ENCODE assay signal across 36 cellular contexts in the genomic region with DNA sequence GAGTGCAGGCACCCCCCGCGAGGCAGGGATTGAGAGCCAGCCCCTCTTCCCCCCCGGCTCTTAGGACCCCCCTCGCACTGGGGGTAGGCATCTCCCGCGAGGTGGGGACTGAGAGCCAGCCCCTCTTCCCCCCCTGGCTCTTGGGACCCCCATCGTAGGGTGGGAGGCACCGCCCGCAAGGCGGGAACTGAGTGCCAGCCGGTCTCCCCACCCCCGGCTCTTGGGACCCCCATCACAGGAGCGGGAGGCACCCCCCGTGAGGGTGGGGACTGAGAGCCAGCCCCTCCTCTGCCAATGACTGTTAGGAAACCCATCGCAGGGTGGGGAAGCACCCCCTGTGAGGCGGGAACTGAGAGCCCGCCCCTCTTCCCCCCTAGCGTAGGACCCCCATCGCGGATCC.
"Had no signal": no experiment of that assay in that cellular context is flagged by ENCODE, and none has a peak within 500 bp of the region (broad histone marks: within the 10 kb centered on the region; RNA-seq: fewer than 3 reads in every experiment).

No MANE protein-coding gene starts in this region.

- H3K4me3 Mint-ChIP-seq: activated B cell treated with CpG ODN at 0.5 μM for 24 hours; activated CD4-positive, alpha-beta memory T cell treated with anti-CD3 and anti-CD28 coated beads for 36 hours; activated CD8-positive, alpha-beta memory T cell treated with anti-CD3 and anti-CD28 coated beads, Interleukin-2, amount 10 ng/mL, durations not matched to agents 7 days and 5 days; activated CD8-positive, alpha-beta T cell treated with anti-CD3 and anti-CD28 coated beads, Interleukin-2, amount 10 ng/mL, durations not matched to agents 7 days and 5 days; activated naive CD4-positive, alpha-beta T cell treated with anti-CD3 and anti-CD28 coated beads for 36 hours; activated naive CD4-positive, alpha-beta T cell treated with anti-CD3 and anti-CD28 coated beads, Interleukin-2, amount 50 U/mL, for 24 hours; activated naive CD8-positive, alpha-beta T cell treated with anti-CD3 and anti-CD28 coated beads for 36 hours; activated naive CD8-positive, alpha-beta T cell treated with anti-CD3 and anti-CD28 coated beads, Interleukin-2, amount 50 U/mL, for 24 hours; activated T-helper 1 cell treated with anti-CD3 and anti-CD28 coated beads, Interleukin-12 subunit alpha, Interleukin-12 subunit beta, Interleukin-2, Interleukin-4 antibody, amounts not matched to agents 30 ng/mL and 10 ng/mL and 1 ng/mL, durations not matched to agents 14 hours and 24 hours and 36 hours; dendritic cell treated with granulocyte-macrophage colony-stimulating factor and Interleukin-4, amounts not matched to agents 40 ng/mL and 50 ng/mL, for 4 days; endodermal cell; T-helper 17 cell; T-helper 2 cell treated with Interferon-gamma antibody and Interleukin-4, amounts not matched to agents 5 μg/mL and 100 μg/mL, for 36 hours had no signal

- H3K9me3 Mint-ChIP-seq: activated B cell treated with CpG ODN at 0.5 μM for 24 hours; activated naive CD4-positive, alpha-beta T cell treated with anti-CD3 and anti-CD28 coated beads, Interleukin-2, amount 50 U/mL, for 24 hours; activated naive CD8-positive, alpha-beta T cell treated with anti-CD3 and anti-CD28 coated beads, Interleukin-2, amount 50 U/mL, for 24 hours had no signal

- H3K27me3 ChIP-seq: adrenal gland, body of pancreas, breast epithelium, cardiac muscle cell, dorsolateral prefrontal cortex had no signal

- H3K27ac ChIP-seq: adrenal gland, body of pancreas, breast epithelium, cardiac muscle cell, coronary artery, dorsolateral prefrontal cortex, WERI-Rb-1 had no signal

- H3K9me3 ChIP-seq: adrenal gland had no signal

- H3K27ac Mint-ChIP-seq: activated B cell treated with CpG ODN at 0.5 μM for 24 hours; activated CD4-positive, alpha-beta memory T cell treated with anti-CD3 and anti-CD28 coated beads for 36 hours; activated CD8-positive, alpha-beta memory T cell treated with anti-CD3 and anti-CD28 coated beads, Interleukin-2, amount 10 ng/mL, durations not matched to agents 7 days and 5 days; activated CD8-positive, alpha-beta T cell treated with anti-CD3 and anti-CD28 coated beads, Interleukin-2, amount 10 ng/mL, durations not matched to agents 7 days and 5 days; activated naive CD4-positive, alpha-beta T cell treated with anti-CD3 and anti-CD28 coated beads for 36 hours; activated naive CD4-positive, alpha-beta T cell treated with anti-CD3 and anti-CD28 coated beads, Interleukin-2, amount 50 U/mL, for 24 hours; activated naive CD8-positive, alpha-beta T cell treated with anti-CD3 and anti-CD28 coated beads for 36 hours; activated naive CD8-positive, alpha-beta T cell treated with anti-CD3 and anti-CD28 coated beads, Interleukin-2, amount 50 U/mL, for 24 hours; activated T-helper 1 cell treated with anti-CD3 and anti-CD28 coated beads, Interleukin-12 subunit alpha, Interleukin-12 subunit beta, Interleukin-2, Interleukin-4 antibody, amounts not matched to agents 30 ng/mL and 10 ng/mL and 1 ng/mL, durations not matched to agents 14 hours and 24 hours and 36 hours; activated T-helper 2 cell treated with anti-CD3 and anti-CD28 coated beads, Interferon-gamma antibody, Interleukin-2, Interleukin-4, amounts not matched to agents 10 μg/mL and 5 μg/mL and 100 μg/mL, durations not matched to agents 14 hours and 24 hours and 36 hours; dendritic cell treated with granulocyte-macrophage colony-stimulating factor and Interleukin-4, amounts not matched to agents 40 ng/mL and 50 ng/mL, for 4 days; endodermal cell; T-helper 17 cell; T-helper 2 cell treated with Interferon-gamma antibody and Interleukin-4, amounts not matched to agents 5 μg/mL and 100 μg/mL, for 36 hours had no signal

- H3K36me3 Mint-ChIP-seq: activated CD4-positive, alpha-beta memory T cell treated with anti-CD3 and anti-CD28 coated beads for 36 hours; activated CD8-positive, alpha-beta memory T cell treated with anti-CD3 and anti-CD28 coated beads, Interleukin-2, amount 10 ng/mL, durations not matched to agents 7 days and 5 days; activated naive CD4-positive, alpha-beta T cell treated with anti-CD3 and anti-CD28 coated beads, Interleukin-2, amount 50 U/mL, for 24 hours; activated naive CD8-positive, alpha-beta T cell treated with anti-CD3 and anti-CD28 coated beads for 36 hours had no signal

- H3K4me1 ChIP-seq: adrenal gland, body of pancreas, breast epithelium had no signal

- ATAC-seq: activated CD4-positive, CD25-positive, alpha-beta regulatory T cell treated with anti-CD3 and anti-CD28 coated beads, Interleukin-2, amount 50 U/mL, for 24 hours; activated CD8-positive, alpha-beta memory T cell treated with anti-CD3 and anti-CD28 coated beads, Interleukin-2, amount 10 ng/mL, durations not matched to agents 7 days and 5 days; activated CD8-positive, alpha-beta T cell treated with anti-CD3 and anti-CD28 coated beads, Interleukin-2, amount 10 ng/mL, durations not matched to agents 7 days and 5 days; activated naive CD8-positive, alpha-beta T cell treated with anti-CD3 and anti-CD28 coated beads, Interleukin-2, amount 50 U/mL, for 24 hours; body of pancreas; esophagus mucosa; T-helper 17 cell had no signal

- H3K27me3 Mint-ChIP-seq: activated B cell treated with CpG ODN at 0.5 μM for 24 hours; activated CD4-positive, alpha-beta memory T cell treated with anti-CD3 and anti-CD28 coated beads for 36 hours; activated CD8-positive, alpha-beta memory T cell treated with anti-CD3 and anti-CD28 coated beads, Interleukin-2, amount 10 ng/mL, durations not matched to agents 7 days and 5 days; activated naive CD4-positive, alpha-beta T cell treated with anti-CD3 and anti-CD28 coated beads, Interleukin-2, amount 50 U/mL, for 24 hours; activated naive CD8-positive, alpha-beta T cell treated with anti-CD3 and anti-CD28 coated beads for 36 hours; activated naive CD8-positive, alpha-beta T cell treated with anti-CD3 and anti-CD28 coated beads, Interleukin-2, amount 50 U/mL, for 24 hours; dendritic cell treated with granulocyte-macrophage colony-stimulating factor and Interleukin-4, amounts not matched to agents 40 ng/mL and 50 ng/mL, for 4 days; T-helper 17 cell had no signal

- H3K36me3 ChIP-seq: adrenal gland, breast epithelium, cardiac muscle cell, WERI-Rb-1 had no signal

- DNase-seq: activated B cell treated with CpG ODN at 0.5 μM for 24 hours; activated CD4-positive, alpha-beta memory T cell treated with anti-CD3 and anti-CD28 coated beads for 36 hours; activated CD4-positive, alpha-beta T cell treated with anti-CD3 and anti-CD28 coated beads for 48 hours; activated CD4-positive, alpha-beta T cell treated with anti-CD3 and anti-CD28 coated beads, Interleukin-2, amount 50 U/mL, for 1 hour; activated CD8-positive, alpha-beta memory T cell treated with anti-CD3 and anti-CD28 coated beads, Interleukin-2, amount 10 ng/mL, durations not matched to agents 7 days and 5 days; activated CD8-positive, alpha-beta memory T cell treated with anti-CD3 and anti-CD28 coated beads, Interleukin-2, amount 50 U/mL, for 4 hours; activated CD8-positive, alpha-beta T cell treated with anti-CD3 and anti-CD28 coated beads, Interleukin-2, amount 10 ng/mL, durations not matched to agents 7 days and 5 days; activated effector memory CD4-positive, alpha-beta T cell treated with anti-CD3 and anti-CD28 coated beads, Interleukin-2, amount 50 U/mL, for 16 hours; activated naive CD4-positive, alpha-beta T cell treated with anti-CD3 and anti-CD28 coated beads for 36 hours; activated naive CD8-positive, alpha-beta T cell treated with anti-CD3 and anti-CD28 coated beads for 36 hours; activated naive CD8-positive, alpha-beta T cell treated with anti-CD3 and anti-CD28 coated beads, Interleukin-2, amount 50 U/mL, for 24 hours; activated T-cell treated with anti-CD3 and anti-CD28 coated beads, Interleukin-2, amount 50 U/mL, for 1 hour; activated T-cell treated with anti-CD3 and anti-CD28 coated beads, Interleukin-2, amount 50 U/mL, for 48 hours; adrenal gland; amygdala; body of pancreas; central memory CD4-positive, alpha-beta T cell; cerebellar nuclear complex; dorsolateral prefrontal cortex; effector memory CD4-positive, alpha-beta T cell; endodermal cell; foreskin fibroblast; T-helper 1 cell; T-helper 17 cell; T1000; WERI-Rb-1 had no signal

- H3K4me1 Mint-ChIP-seq: activated B cell treated with CpG ODN at 0.5 μM for 24 hours; activated CD8-positive, alpha-beta memory T cell treated with anti-CD3 and anti-CD28 coated beads, Interleukin-2, amount 10 ng/mL, durations not matched to agents 7 days and 5 days; activated naive CD4-positive, alpha-beta T cell treated with anti-CD3 and anti-CD28 coated beads, Interleukin-2, amount 50 U/mL, for 24 hours; activated naive CD8-positive, alpha-beta T cell treated with anti-CD3 and anti-CD28 coated beads for 36 hours; activated naive CD8-positive, alpha-beta T cell treated with anti-CD3 and anti-CD28 coated beads, Interleukin-2, amount 50 U/mL, for 24 hours; endodermal cell; T-helper 17 cell had no signal

- H3K4me3 ChIP-seq: adrenal gland, body of pancreas, breast epithelium, cardiac muscle cell, coronary artery, dorsolateral prefrontal cortex had no signal
